ENCODE assay signal across 8 cellular contexts in genomic region chr15:90231028-90232017, GRCh38. TPM values are rescaled to one million over a fixed set of nuclear protein-coding genes. Genes with fewer than 3 reads are reported as not detected.
DNase-seq lines count a peak whose midpoint lies in the region; TF ChIP-seq lines count a peak whose summit lies in the region.

No MANE protein-coding gene starts in this region.

- no peak overlapping the region for H3K4me2 ChIP-seq in H9 (ENCODE audit: insufficient read depth, insufficient read length, low read length)

- no peak overlapping the region for H3K23ac ChIP-seq in H9 (ENCODE audit: insufficient read length, low read depth, low read length)

- CTCF ChIA-PET in activated CD4-positive, alpha-beta memory T cell treated with anti-CD3 and anti-CD28 coated beads, Interleukin-2, amount 10 ng/mL, durations not matched to agents 7 days and 5 days (lab: Charles Lee): interaction anchor here (0.5 to 2.7 kb wide), 13 partner anchors 10 to 88 kb away, joined by 3 to 12 read pairs (median 7); partner anchors contain the start of gene SEMA4B

- H3K4me1 Mint-ChIP-seq in H9: peaks cover 15 to 16% of the 10 kb centered on the region in 2 experiments
- H3K4me1 Mint-ChIP-seq in activated CD4-positive, alpha-beta memory T cell treated with anti-CD3 and anti-CD28 coated beads, Interleukin-2, amount 10 ng/mL, durations not matched to agents 7 days and 5 days: peaks cover 58% of the 10 kb centered on the region

- H2AFZ ChIP-seq in H9 (ENCODE audit: low read length): no peak overlapping the region

- H4K8ac ChIP-seq in H9 (replicated peaks; ENCODE audit: insufficient read length, low read depth, low read length): no peak overlapping the region

- no peak overlapping the region for H3K9ac ChIP-seq in H9 (ENCODE audit: extremely low read depth, insufficient read length, low read length)

- no peak overlapping the region for H4K91ac ChIP-seq in H9 (ENCODE audit: insufficient read length, low read depth, low read length)

- no peak overlapping the region for H2BK12ac ChIP-seq in H9 (ENCODE audit: insufficient read length, low read depth, low read length)

- H3K18ac ChIP-seq in H9 (ENCODE audit: insufficient read length, low read depth, low read length): no peak overlapping the region

- no peaks in the 10 kb centered on the region for H3K9me3 Mint-ChIP-seq in H9
- H3K9me3 Mint-ChIP-seq in activated CD4-positive, alpha-beta memory T cell treated with anti-CD3 and anti-CD28 coated beads, Interleukin-2, amount 10 ng/mL, durations not matched to agents 7 days and 5 days: no peaks in the 10 kb centered on the region

- WGBS in H9 (ENCODE audit: extremely low coverage, insufficient read length, low lambda C conversion rate): no CpG with 5 or more reads among the region's 27 CpGs
- 39 to 42% methylated on average over 27 of the region's 27 CpGs for WGBS in esophagus, 2 donors

- H3K9me3 ChIP-seq in H9 (ENCODE audit: control insufficient read depth, low read depth, low read length) (no peaks in the 10 kb centered on the region), esophagus (ENCODE audit: control insufficient read depth in 2 of 2, insufficient read depth in 1 of 2, low read depth in 1 of 2, low read length in 1 of 2) (no peaks in the 10 kb centered on the region)

- H4K20me1 ChIP-seq in H9 (ENCODE audit: control insufficient read depth, insufficient read depth, insufficient read length): no peaks in the 10 kb centered on the region

- no peaks in the 10 kb centered on the region for H3K79me2 ChIP-seq in H9 (ENCODE audit: insufficient read depth, low read length)

- POLR2A ChIA-PET in activated CD4-positive, alpha-beta memory T cell treated with anti-CD3 and anti-CD28 coated beads, Interleukin-2, amount 10 ng/mL, durations not matched to agents 7 days and 5 days (lab: Charles Lee): interaction anchor here (0.7 to 4.8 kb wide), 18 partner anchors 10 to 700 kb away, joined by 3 to 99 read pairs (median 6); partner anchors contain the start of genes IDH2, NGRN, SEMA4B and TTLL13

- H3K27ac Mint-ChIP-seq in H9: 0 out of 7 replicates have a peak overlapping the region, but pooled peaks of 1 of the 3 experiments have one; percentile 66
- peak overlapping the region; percentile 92 for H3K27ac Mint-ChIP-seq in activated CD4-positive, alpha-beta memory T cell treated with anti-CD3 and anti-CD28 coated beads, Interleukin-2, amount 10 ng/mL, durations not matched to agents 7 days and 5 days

- no peak overlapping the region for H2AK5ac ChIP-seq in H9 (ENCODE audit: insufficient read length, low read length)

- H3K4ac ChIP-seq in H9 (ENCODE audit: low read depth, low read length): no peak overlapping the region

- no peak overlapping the region for H4K5ac ChIP-seq in H9 (ENCODE audit: insufficient read length, low read depth, low read length)

- H3K27me3 ChIP-seq in H9 (ENCODE audit: insufficient read depth, low read length): no peaks in the 10 kb centered on the region
- H3K27me3 ChIP-seq in esophagus (ENCODE audit: control insufficient read depth in 1 of 2, insufficient read depth in 2 of 2, low read length in 2 of 2): no peaks in the 10 kb centered on the region

- H3K79me1 ChIP-seq in H9 (ENCODE audit: insufficient read depth, low read depth, low read length, poor library complexity, severe bottlenecking): no peaks in the 10 kb centered on the region

- H3K23me2 ChIP-seq in H9 (ENCODE audit: insufficient read length, low read depth, low read length, poor library complexity, severe bottlenecking): peaks cover 12% of the 10 kb centered on the region

- H3K27ac ChIP-seq in H9 (ENCODE audit: insufficient read length, low read depth, low read length) (no peak overlapping the region), esophagus (ENCODE audit: low read depth in 2 of 2, low read length in 1 of 2) (peak overlapping the region; percentile 94 to 98)

- no peak overlapping the region for H2BK5ac ChIP-seq in H9 (ENCODE audit: insufficient read length, low read length)

- no peak for TF ChIP-seq CTCF in H9 (conservative IDR thresholded peaks at IDR 0.05)

- no peak overlapping the region for H2BK120ac ChIP-seq in H9 (ENCODE audit: low read depth, low read length, poor library complexity, severe bottlenecking)

- no peak overlapping the region for H2BK15ac ChIP-seq in H9 (ENCODE audit: low read depth, low read length)

- peaks cover 5 to 33% of the 10 kb centered on the region in 2 donors for H3K36me3 ChIP-seq in esophagus (ENCODE audit: control insufficient read depth in 2 of 2, insufficient read depth in 2 of 2, low read length in 1 of 2)

- DNase-seq in H9 (no peak), H4 (ENCODE audit: low spot score) (no peak), NCI-H1436 (lab: John Stamatoyannopoulos, UW) (no peak), NCI-H748 (lab: John Stamatoyannopoulos, UW; ENCODE audit: unreplicated experiment) (no peak)
- peak; percentile 87 for DNase-seq in activated CD4-positive, alpha-beta memory T cell treated with anti-CD3 and anti-CD28 coated beads, Interleukin-2, amount 10 ng/mL, durations not matched to agents 7 days and 5 days
- peak; percentile 45 to 77 for DNase-seq in stimulated activated CD4-positive, alpha-beta T cell treated with anti-CD3 and anti-CD28 coated beads, Interleukin-4, amount 100 ng/mL, for 4 hours
- no peak for DNase-seq in NK-92 treated with Interleukin-12 subunit alpha and Interleukin-12 subunit beta, amount 100 ng/mL, for 24 hours (lab: John Stamatoyannopoulos, UW)

- no peak overlapping the region for H3K14ac ChIP-seq in H9 (ENCODE audit: insufficient read depth, low read length)

- H3K27me3 Mint-ChIP-seq in H9 (ENCODE audit: low read depth): peaks cover 1% of the 10 kb centered on the region; the same call in 1 of the 2 replicates
- no peaks in the 10 kb centered on the region for H3K27me3 Mint-ChIP-seq in activated CD4-positive, alpha-beta memory T cell treated with anti-CD3 and anti-CD28 coated beads, Interleukin-2, amount 10 ng/mL, durations not matched to agents 7 days and 5 days

- peaks cover 15 to 41% (median 34%) of the 10 kb centered on the region in 3 experiments for H3K36me3 Mint-ChIP-seq in H9 (ENCODE audit: insufficient read depth in 1 of 3, low read depth in 3 of 3)
- peaks cover 39% of the 10 kb centered on the region for H3K36me3 Mint-ChIP-seq in activated CD4-positive, alpha-beta memory T cell treated with anti-CD3 and anti-CD28 coated beads, Interleukin-2, amount 10 ng/mL, durations not matched to agents 7 days and 5 days (ENCODE audit: low read depth)

- no peak overlapping the region for H3T11ph ChIP-seq in H9 (ENCODE audit: low read length)

- peak overlapping the region; percentile 13 to 25; a peak in 1 of 5 replicates for H3K4me3 Mint-ChIP-seq in H9
- H3K4me3 Mint-ChIP-seq in activated CD4-positive, alpha-beta memory T cell treated with anti-CD3 and anti-CD28 coated beads, Interleukin-2, amount 10 ng/mL, durations not matched to agents 7 days and 5 days: peak overlapping the region; percentile 97

- no peak overlapping the region for H3K56ac ChIP-seq in H9 (ENCODE audit: insufficient read length, low read depth, low read length)

- no peak overlapping the region for H2BK20ac ChIP-seq in H9 (ENCODE audit: low read depth, low read length, poor library complexity, severe bottlenecking)

- H3K4me1 ChIP-seq in H9 (ENCODE audit: insufficient read depth, low read length) (no peaks in the 10 kb centered on the region; the same call in 1 of the 2 replicates), esophagus (ENCODE audit: control insufficient read depth in 2 of 2, insufficient read depth in 2 of 2, low read length in 1 of 2) (peaks cover 4 to 28% of the 10 kb centered on the region in 2 donors)

- no peak overlapping the region for H3K4me3 ChIP-seq in esophagus (ENCODE audit: low read depth in 1 of 2, low read length in 2 of 2)

RNA-seq across cellular contexts. Expression of gene CIB1, which starts 2.4 kb away (rescaled TPM):
- 23.0 and 27.8 TPM in 2 replicates for total RNA-seq in H9 (2021)
- total RNA-seq in activated CD4-positive, alpha-beta memory T cell treated with anti-CD3 and anti-CD28 coated beads, Interleukin-2, amount 10 ng/mL, durations not matched to agents 7 days and 5 days: 100 to 1,000 TPM; 118 to 120 TPM
- polyA plus RNA-seq in esophagus: 100 to 1,000 TPM in 1 of 2 donors, 10 to 100 TPM in 1; 88.5 to 121 TPM
- 36.7 and 39.0 TPM in 2 replicates for total RNA-seq in H4 (2014; rRNA removed; shearing (Covaris generic))

RNA-seq across cellular contexts. Expression of gene GDPGP1, which starts 2.7 kb away (rescaled TPM):
- 6.7 and 9.7 TPM in 2 replicates for total RNA-seq in H9 (2021)
- 10 to 100 TPM; 10.3 to 10.5 TPM for total RNA-seq in activated CD4-positive, alpha-beta memory T cell treated with anti-CD3 and anti-CD28 coated beads, Interleukin-2, amount 10 ng/mL, durations not matched to agents 7 days and 5 days
- polyA plus RNA-seq in esophagus: 1 to 10 TPM; 2.1 to 2.2 TPM
- total RNA-seq in H4 (2014; rRNA removed; shearing (Covaris generic)): 3.1 and 3.6 TPM in 2 replicates

RNA-seq across cellular contexts. Expression of gene TTLL13, which starts 18.0 kb away (rescaled TPM):
- total RNA-seq in H9 (2021): not detected in 2 replicates
- under 1 TPM; 0.45 to 0.58 TPM for total RNA-seq in activated CD4-positive, alpha-beta memory T cell treated with anti-CD3 and anti-CD28 coated beads, Interleukin-2, amount 10 ng/mL, durations not matched to agents 7 days and 5 days
- polyA plus RNA-seq in esophagus: under 1 TPM; 0.04 to 0.07 TPM
- total RNA-seq in H4 (2014; rRNA removed; shearing (Covaris generic)): 0.06 TPM in 1 of 2 replicates, not detected in the other

RNA-seq across cellular contexts. Expression of gene SEMA4B, which starts 30.2 kb away (rescaled TPM):
- total RNA-seq in H9 (2021): 32.5 and 33.2 TPM in 2 replicates
- 10 to 100 TPM; 29.7 to 29.9 TPM for total RNA-seq in activated CD4-positive, alpha-beta memory T cell treated with anti-CD3 and anti-CD28 coated beads, Interleukin-2, amount 10 ng/mL, durations not matched to agents 7 days and 5 days
- 100 to 1,000 TPM in 1 of 2 donors, 10 to 100 TPM in 1; 90.5 to 121 TPM for polyA plus RNA-seq in esophagus
- total RNA-seq in H4 (2014; rRNA removed; shearing (Covaris generic)): 13.5 and 18.9 TPM in 2 replicates

RNA-seq across cellular contexts. Expression of gene NGRN, which starts 34.1 kb away (rescaled TPM):
- 79.2 and 80.2 TPM in 2 replicates for total RNA-seq in H9 (2021)
- total RNA-seq in activated CD4-positive, alpha-beta memory T cell treated with anti-CD3 and anti-CD28 coated beads, Interleukin-2, amount 10 ng/mL, durations not matched to agents 7 days and 5 days: 10 to 100 TPM; 27.4 to 28.3 TPM
- polyA plus RNA-seq in esophagus: 10 to 100 TPM; 25.7 to 36.6 TPM
- total RNA-seq in H4 (2014; rRNA removed; shearing (Covaris generic)): 66.1 and 74.5 TPM in 2 replicates

Comparison
In these comparisons a context has a peak if more than half of its experiments do, and no peak if none do; other contexts are left out.
1. DNase-seq: peak in activated CD4-positive, alpha-beta memory T cell treated with anti-CD3 and anti-CD28 coated beads, Interleukin-2, amount 10 ng/mL, durations not matched to agents 7 days and 5 days (single experiment) and stimulated activated CD4-positive, alpha-beta T cell treated with anti-CD3 and anti-CD28 coated beads, Interleukin-4, amount 100 ng/mL, for 4 hours (2 of 2); none in H9 (single experiment), H4 (single experiment), NCI-H1436 (single experiment), NCI-H748 (single experiment) and NK-92 treated with Interleukin-12 subunit alpha and Interleukin-12 subunit beta, amount 100 ng/mL, for 24 hours (single experiment).